Comparison of ENCODE assay signal across 15 cellular contexts in the genomic region with DNA sequence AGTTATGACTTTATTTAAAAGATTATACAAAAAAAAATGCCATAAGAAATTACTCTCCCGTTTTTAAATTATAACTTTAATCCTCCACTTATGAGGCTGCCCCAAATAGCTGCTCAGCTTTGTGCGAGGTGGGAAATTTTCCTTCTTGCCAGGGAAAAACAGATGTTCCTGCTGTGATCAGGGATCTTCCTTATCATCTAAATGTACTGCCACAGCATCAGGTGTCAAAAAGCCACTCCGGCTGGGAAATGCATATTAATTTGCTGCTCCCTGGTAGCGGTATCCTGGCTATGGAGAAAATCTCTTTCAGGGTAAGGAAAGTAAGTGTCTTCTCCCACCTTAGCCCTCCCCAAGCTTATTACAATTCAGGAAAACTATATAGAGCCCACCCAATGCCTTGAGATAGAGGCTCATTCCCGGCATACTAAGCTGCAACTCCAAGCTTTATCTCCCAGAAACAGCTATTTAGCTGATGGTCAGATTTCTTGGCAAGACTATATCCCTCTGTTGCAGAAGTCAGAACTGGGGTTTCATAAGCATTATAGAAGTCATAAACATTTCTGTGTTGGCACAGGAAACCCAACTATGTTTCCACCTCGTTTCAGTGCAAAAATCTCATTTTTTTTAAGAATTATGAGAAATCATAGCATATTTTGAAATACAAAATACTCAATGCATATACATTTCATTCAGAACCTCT.
"Had no signal": no experiment of that assay in that cellular context is flagged by ENCODE, and none has a peak within 500 bp of the region (broad histone marks: within the 10 kb centered on the region; RNA-seq: fewer than 3 reads in every experiment).

No MANE protein-coding gene starts in this region.

- H3K4me3 Mint-ChIP-seq: activated naive CD8-positive, alpha-beta T cell treated with anti-CD3 and anti-CD28 coated beads, Interleukin-2, amount 10 ng/mL, durations not matched to agents 7 days and 5 days; activated T-helper 1 cell treated with anti-CD3 and anti-CD28 coated beads, Interleukin-12 subunit alpha, Interleukin-12 subunit beta, Interleukin-2, Interleukin-4 antibody, amounts not matched to agents 30 ng/mL and 10 ng/mL and 1 ng/mL, durations not matched to agents 14 hours and 24 hours and 36 hours; natural killer cell treated with Interleukin-12 subunit alpha and Interleukin-12 subunit beta and Interleukin-15 and Interleukin-18, amount 100 ng/mL, for 72 hours; T-helper 2 cell treated with Interferon-gamma antibody and Interleukin-4, amounts not matched to agents 5 μg/mL and 100 μg/mL, for 36 hours had no signal

- H3K4me1 Mint-ChIP-seq: activated naive CD8-positive, alpha-beta T cell treated with anti-CD3 and anti-CD28 coated beads, Interleukin-2, amount 10 ng/mL, durations not matched to agents 7 days and 5 days had no signal

- H3K36me3 Mint-ChIP-seq: activated naive CD8-positive, alpha-beta T cell treated with anti-CD3 and anti-CD28 coated beads, Interleukin-2, amount 10 ng/mL, durations not matched to agents 7 days and 5 days; natural killer cell treated with Interleukin-12 subunit alpha and Interleukin-12 subunit beta and Interleukin-15 and Interleukin-18, amount 100 ng/mL, for 72 hours had no signal

- H3K9me3 ChIP-seq: right atrium auricular region, transverse colon had no signal

- H3K9me3 Mint-ChIP-seq: activated naive CD8-positive, alpha-beta T cell treated with anti-CD3 and anti-CD28 coated beads, Interleukin-2, amount 10 ng/mL, durations not matched to agents 7 days and 5 days; activated T-helper 1 cell treated with anti-CD3 and anti-CD28 coated beads, Interleukin-12 subunit alpha, Interleukin-12 subunit beta, Interleukin-2, Interleukin-4 antibody, amounts not matched to agents 30 ng/mL and 10 ng/mL and 1 ng/mL, durations not matched to agents 14 hours and 24 hours and 36 hours; natural killer cell treated with Interleukin-12 subunit alpha and Interleukin-12 subunit beta and Interleukin-15 and Interleukin-18, amount 100 ng/mL, for 72 hours; T-helper 2 cell treated with Interferon-gamma antibody and Interleukin-4, amounts not matched to agents 5 μg/mL and 100 μg/mL, for 36 hours had no signal

- H3K27me3 ChIP-seq: right atrium auricular region, transverse colon had no signal

- H3K4me3 ChIP-seq: right atrium auricular region, transverse colon had no signal

- H3K27ac ChIP-seq: right atrium auricular region, transverse colon had no signal

- H3K27ac Mint-ChIP-seq: activated naive CD8-positive, alpha-beta T cell treated with anti-CD3 and anti-CD28 coated beads, Interleukin-2, amount 10 ng/mL, durations not matched to agents 7 days and 5 days; activated T-helper 1 cell treated with anti-CD3 and anti-CD28 coated beads, Interleukin-12 subunit alpha, Interleukin-12 subunit beta, Interleukin-2, Interleukin-4 antibody, amounts not matched to agents 30 ng/mL and 10 ng/mL and 1 ng/mL, durations not matched to agents 14 hours and 24 hours and 36 hours; natural killer cell treated with Interleukin-12 subunit alpha and Interleukin-12 subunit beta and Interleukin-15 and Interleukin-18, amount 100 ng/mL, for 72 hours; T-helper 2 cell treated with Interferon-gamma antibody and Interleukin-4, amounts not matched to agents 5 μg/mL and 100 μg/mL, for 36 hours had no signal

- H3K27me3 Mint-ChIP-seq: activated naive CD8-positive, alpha-beta T cell treated with anti-CD3 and anti-CD28 coated beads, Interleukin-2, amount 10 ng/mL, durations not matched to agents 7 days and 5 days had no signal

- DNase-seq: activated CD4-positive, CD25-positive, alpha-beta regulatory T cell treated with anti-CD3 and anti-CD28 coated beads, Interleukin-2, amount 50 U/mL, for 72 hours; activated naive CD4-positive, alpha-beta T cell; activated naive CD8-positive, alpha-beta T cell treated with anti-CD3 and anti-CD28 coated beads, Interleukin-2, amount 10 ng/mL, durations not matched to agents 7 days and 5 days; aorta; cerebellar nuclear complex; foreskin melanocyte; nucleus accumbens; stimulated activated CD4-positive, alpha-beta T cell treated with anti-CD3 and anti-CD28 coated beads, Interleukin-4, amount 100 ng/mL, for 4 hours; stimulated activated CD8-positive, alpha-beta memory T cell treated with anti-CD3 and anti-CD28 coated beads, Interleukin-4, amount 100 ng/mL, for 48 hours; stimulated activated naive CD8-positive, alpha-beta T cell treated with anti-CD3 and anti-CD28 coated beads, Interleukin-15, Interleukin-2, amounts not matched to agents 100 U/mL and 50 U/mL, for 24 hours; transverse colon had no signal

- H3K36me3 ChIP-seq: right atrium auricular region, transverse colon had no signal

- ATAC-seq: natural killer cell treated with Interleukin-12 subunit alpha and Interleukin-12 subunit beta and Interleukin-15 and Interleukin-18, amount 100 ng/mL, for 72 hours; stimulated activated naive CD8-positive, alpha-beta T cell treated with anti-CD3 and anti-CD28 coated beads, Interleukin-15, Interleukin-2, amounts not matched to agents 100 U/mL and 50 U/mL, for 24 hours had no signal

- H3K4me1 ChIP-seq: transverse colon had no signal
